ENCODE assay signal across 9 cellular contexts in genomic region chr6:116101790-116102189, GRCh38. TPM values are rescaled to one million over a fixed set of nuclear protein-coding genes. Genes with fewer than 3 reads are reported as not detected.
DNase-seq lines count a peak whose midpoint lies in the region; ATAC-seq and TF ChIP-seq lines count a peak whose summit lies in the region.
"Had no signal": no experiment of that assay in that cellular context is flagged by ENCODE, and none has a peak within 500 bp of the region (broad histone marks: within the 10 kb centered on the region; RNA-seq: fewer than 3 reads in every experiment).

No MANE protein-coding gene starts in this region.

- H3K4me3 ChIP-seq in heart right ventricle (peak overlapping the region; percentile 71 to 94 (median 89)), body of pancreas (peak overlapping the region in 1 of 2 donors; percentile 73), mesendoderm (ENCODE audit: low read length) (no peak overlapping the region), vagina (peak overlapping the region; percentile 63 to 78)

- intact Hi-C loops in heart right ventricle (cut with DNase I) (loop anchor here in 3 of 10 donors (2.0 to 10.0 kb wide), 3 partner anchors 91 to 487 kb away; no protein-coding TSS in a partner anchor), left cardiac atrium (cut with DNase I) (no loop called here), body of pancreas (cut with DNase I) (no loop called here), vagina (cut with DNase I) (no loop called here)

- H2AK5ac ChIP-seq in mesendoderm (ENCODE audit: low read length), result no peak overlapping the region

- 64 to 71% methylated on average over 2 of the region's 2 CpGs for WGBS in heart right ventricle, 2 donors
- WGBS in body of pancreas, 2 donors, result 58 to 64% methylated on average over 2 of the region's 2 CpGs
- no CpG with 5 or more reads among the region's 2 CpGs for WGBS in mesendoderm (ENCODE audit: extremely low coverage, insufficient coverage, low lambda C conversion rate)

- H3K18ac ChIP-seq in mesendoderm (ENCODE audit: low read length), result no peak overlapping the region

- no peaks in the 10 kb centered on the region for H3K27me3 ChIP-seq in heart right ventricle
- no peaks in the 10 kb centered on the region for H3K27me3 ChIP-seq in body of pancreas
- H3K27me3 ChIP-seq in mesendoderm (ENCODE audit: insufficient read depth, low read length, poor library complexity), result no peaks in the 10 kb centered on the region
- H3K27me3 ChIP-seq in vagina, result no peaks in the 10 kb centered on the region

- H4K5ac ChIP-seq in mesendoderm (ENCODE audit: low read length), result no peak overlapping the region

- no peak overlapping the region for H3K23ac ChIP-seq in mesendoderm (ENCODE audit: low read length)

- H2BK15ac ChIP-seq in mesendoderm (replicated peaks; ENCODE audit: low read depth), result no peak overlapping the region

- peaks cover 0 to under 1% (median 0%) of the 10 kb centered on the region in 11 donors for H3K9me3 ChIP-seq in heart right ventricle
- peaks cover 0 to under 1% (median 0%) of the 10 kb centered on the region in 3 donors for H3K9me3 ChIP-seq in body of pancreas
- H3K9me3 ChIP-seq in vagina, result no peaks in the 10 kb centered on the region

- TF ChIP-seq POLR2A in body of pancreas (IDR thresholded peaks at IDR 0.05) (no peak), vagina (IDR thresholded peaks at IDR 0.05) (no peak)

- no peak for DNase-seq in heart right ventricle
- DNase-seq in left cardiac atrium, result no peak
- DNase-seq in body of pancreas, result no peak
- no peak for DNase-seq in mesendoderm
- no peak for DNase-seq in vagina (ENCODE audit: extremely low spot score in 2 of 2)
- no peak for DNase-seq in NCI-H510A (lab: John Stamatoyannopoulos, UW)

- no peak overlapping the region for H3K4ac ChIP-seq in mesendoderm (ENCODE audit: low read depth, low read length)

- no peak overlapping the region for H2BK120ac ChIP-seq in mesendoderm (ENCODE audit: low read depth, low read length)

- peaks cover 21% of the 10 kb centered on the region for H3K79me1 ChIP-seq in mesendoderm (ENCODE audit: low read length)

- H3K27ac ChIP-seq in heart right ventricle (peak overlapping the region in 9 of 10 donors; percentile 93 to 98 (median 96)), body of pancreas (peak overlapping the region; percentile 93 to 98 (median 96)), mesendoderm (ENCODE audit: low read depth, low read length) (no peak overlapping the region), vagina (peak overlapping the region; percentile 89)

- no peak for TF ChIP-seq CTCF in heart right ventricle (IDR thresholded peaks at IDR 0.05)
- no peak for TF ChIP-seq CTCF in body of pancreas (IDR thresholded peaks at IDR 0.05)
- TF ChIP-seq CTCF in vagina (IDR thresholded peaks at IDR 0.05), result no peak

- H3K4me2 ChIP-seq in mesendoderm (ENCODE audit: low read length), result peak overlapping the region; percentile 61

- peak overlapping the region; percentile 99 for H3K56ac ChIP-seq in mesendoderm (ENCODE audit: low read length)

- peaks cover 0 to 2% (median 0%) of the 10 kb centered on the region in 9 donors for H3K36me3 ChIP-seq in heart right ventricle
- no peaks in the 10 kb centered on the region for H3K36me3 ChIP-seq in body of pancreas (replicated peaks in 1 of 2; ENCODE audit: insufficient read depth in 1 of 2, low read depth in 2 of 2)
- no peaks in the 10 kb centered on the region for H3K36me3 ChIP-seq in mesendoderm (ENCODE audit: control insufficient read depth, insufficient read depth, low read length)
- H3K36me3 ChIP-seq in vagina, result no peaks in the 10 kb centered on the region

- no peak overlapping the region for H4K8ac ChIP-seq in mesendoderm (ENCODE audit: low read depth, low read length)

- H3K9ac ChIP-seq in mesendoderm (ENCODE audit: low read length), result peak overlapping the region; percentile 84

- H2BK5ac ChIP-seq in mesendoderm (ENCODE audit: low read length), result no peak overlapping the region

- H3K79me2 ChIP-seq in mesendoderm (ENCODE audit: control insufficient read depth, insufficient read depth, low read length), result peaks cover 4% of the 10 kb centered on the region

- H3K4me1 ChIP-seq in heart right ventricle (peaks cover 6 to 69% (median 49%) of the 10 kb centered on the region in 9 donors), body of pancreas (peaks cover 46% of the 10 kb centered on the region), mesendoderm (ENCODE audit: control insufficient read depth, low read depth, low read length) (no peaks in the 10 kb centered on the region), vagina (peaks cover 32% of the 10 kb centered on the region)

- ATAC-seq in heart right ventricle, result no peak
- no peak for ATAC-seq in left cardiac atrium
- ATAC-seq in body of pancreas, result no peak
- ATAC-seq in HG02588 (IDR thresholded peaks at IDR 0.05; ENCODE audit: unreplicated experiment), result no peak
- no peak for ATAC-seq in GM19397 (IDR thresholded peaks at IDR 0.05; ENCODE audit: unreplicated experiment)

RNA-seq across cellular contexts. Expression of gene NT5DC1, which starts 1.1 kb away (rescaled TPM):
- total RNA-seq in heart right ventricle, result 10 to 100 TPM; 53.9 to 69.7 (median 60.4) TPM
- polyA plus RNA-seq in heart right ventricle, result 10 to 100 TPM in 1 of 2 donors, 1 to 10 TPM in 1; 5.9 to 11.8 TPM
- 10 to 100 TPM; 36.1 to 53.7 TPM for total RNA-seq in left cardiac atrium
- total RNA-seq in body of pancreas, result 10 to 100 TPM in 1 of 2 donors, 1 to 10 TPM in 1; 5.6 to 10.9 TPM
- 13.3 TPM for polyA plus RNA-seq in mesendoderm (2013, experiment 1 of 2)
- 13.7 TPM for polyA plus RNA-seq in mesendoderm (2013, experiment 2 of 2)
- 6.1 TPM for total RNA-seq in vagina

RNA-seq across cellular contexts. Expression of gene COL10A1, which starts 24.1 kb away (rescaled TPM):
- total RNA-seq in heart right ventricle (1 to 10 TPM in 1 of 10 donors, under 1 TPM in 4, not detected in 5; 0.09 to 3.1 (median 0.20) TPM), left cardiac atrium (not detected), body of pancreas (1 to 10 TPM in 1 of 2 donors, under 1 TPM in 1; 0.26 to 4.9 TPM), vagina (not detected)
- polyA plus RNA-seq in heart right ventricle, result under 1 TPM; 0.01 to 0.15 TPM
- 0.07 TPM for polyA plus RNA-seq in mesendoderm (2013, experiment 1 of 2)
- 0.21 TPM for polyA plus RNA-seq in mesendoderm (2013, experiment 2 of 2)
- total RNA-seq: glomerular endothelial cell had no signal

RNA-seq across cellular contexts. Expression of gene FRK, which starts 41.1 kb away (rescaled TPM):
- total RNA-seq in heart right ventricle (10 to 100 TPM in 1 of 10 donors, 1 to 10 TPM in 9; 5.1 to 10.6 (median 6.8) TPM), left cardiac atrium (1 to 10 TPM; 4.0 to 4.8 TPM), body of pancreas (1 to 10 TPM; 7.9 to 9.1 TPM), vagina (3.9 TPM)
- polyA plus RNA-seq in heart right ventricle, result 1 to 10 TPM in 1 of 2 donors, under 1 TPM in 1; 0.61 to 2.2 TPM
- 0.06 TPM for polyA plus RNA-seq in mesendoderm (2013, experiment 1 of 2)
- 0.04 TPM for polyA plus RNA-seq in mesendoderm (2013, experiment 2 of 2)
